ENCODE assay signal across 23 cellular contexts in genomic region chr22:45844949-45845613, GRCh38.
DNase-seq lines count a peak whose midpoint lies in the region; ATAC-seq, FAIRE-seq and TF ChIP-seq lines count a peak whose summit lies in the region.
"Had no signal": no experiment of that assay in that cellular context is flagged by ENCODE, and none has a peak within 500 bp of the region (broad histone marks: within the 10 kb centered on the region; RNA-seq: fewer than 3 reads in every experiment).

No MANE protein-coding gene starts in this region.

- POLR2A ChIA-PET in activated CD4-positive, alpha-beta memory T cell treated with anti-CD3 and anti-CD28 coated beads, Interleukin-2, amount 10 ng/mL, durations not matched to agents 7 days and 5 days (lab: Charles Lee): no interaction called here

- H3K27ac Mint-ChIP-seq in astrocyte (ENCODE audit: unreplicated experiment): peak overlapping the region; percentile 77
- H3K27ac Mint-ChIP-seq in activated CD4-positive, alpha-beta memory T cell treated with anti-CD3 and anti-CD28 coated beads, Interleukin-2, amount 10 ng/mL, durations not matched to agents 7 days and 5 days: no peak overlapping the region
- H3K27ac Mint-ChIP-seq: CD14-positive monocyte; naive thymus-derived CD4-positive, alpha-beta T cell had no signal

- H3K4me1 Mint-ChIP-seq in astrocyte (ENCODE audit: low read depth, unreplicated experiment): peaks cover 44% of the 10 kb centered on the region
- peaks cover 4% of the 10 kb centered on the region for H3K4me1 Mint-ChIP-seq in activated CD4-positive, alpha-beta memory T cell treated with anti-CD3 and anti-CD28 coated beads, Interleukin-2, amount 10 ng/mL, durations not matched to agents 7 days and 5 days

- TF ChIP-seq CTCF in astrocyte (IDR thresholded peaks at IDR 0.05; ENCODE audit: insufficient read depth, low read depth, low read length): no peak
- no peak for TF ChIP-seq CTCF in osteoblast (IDR thresholded peaks at IDR 0.05; ENCODE audit: extremely low read depth, low read depth, low read length)

- H3K36me3 ChIP-seq in astrocyte (ENCODE audit: insufficient read depth, low read length) (peaks cover 9% of the 10 kb centered on the region), iPS-20b (ENCODE audit: insufficient read depth, low read depth, low read length) (peaks cover 6% of the 10 kb centered on the region; the same call in 1 of the 2 replicates), osteoblast (ENCODE audit: insufficient read depth, low read length) (peaks cover 56% of the 10 kb centered on the region)

- CTCF ChIA-PET in activated CD4-positive, alpha-beta memory T cell treated with anti-CD3 and anti-CD28 coated beads, Interleukin-2, amount 10 ng/mL, durations not matched to agents 7 days and 5 days (lab: Charles Lee): interaction anchor here (1.2 to 1.5 kb wide), 2 partner anchors 18 to 523 kb away, joined by 3 to 4 read pairs; no protein-coding TSS in a partner anchor

- FAIRE-seq in astrocyte (lab: Jason Lieb, UNC): no peak
- FAIRE-seq: GM12891 had no signal

- H3K27me3 Mint-ChIP-seq in astrocyte (ENCODE audit: low read depth, unreplicated experiment): no peaks in the 10 kb centered on the region
- H3K27me3 Mint-ChIP-seq in activated CD4-positive, alpha-beta memory T cell treated with anti-CD3 and anti-CD28 coated beads, Interleukin-2, amount 10 ng/mL, durations not matched to agents 7 days and 5 days: no peaks in the 10 kb centered on the region
- H3K27me3 Mint-ChIP-seq: naive thymus-derived CD4-positive, alpha-beta T cell had no signal

- H3K4me1 ChIP-seq in astrocyte (ENCODE audit: insufficient read depth, low read length) (peaks cover 39% of the 10 kb centered on the region), iPS-20b (ENCODE audit: insufficient read depth, low read length) (peaks cover 40% of the 10 kb centered on the region), osteoblast (ENCODE audit: insufficient read depth, low read length) (peaks cover 20% of the 10 kb centered on the region)
- H3K4me1 ChIP-seq: psoas muscle had no signal

- peaks cover 19% of the 10 kb centered on the region for H3K36me3 Mint-ChIP-seq in astrocyte (ENCODE audit: low read depth, unreplicated experiment)
- peaks cover 39% of the 10 kb centered on the region for H3K36me3 Mint-ChIP-seq in activated CD4-positive, alpha-beta memory T cell treated with anti-CD3 and anti-CD28 coated beads, Interleukin-2, amount 10 ng/mL, durations not matched to agents 7 days and 5 days (ENCODE audit: low read depth)

- ATAC-seq in HG02571 (IDR thresholded peaks at IDR 0.05; ENCODE audit: unreplicated experiment): no peak
- ATAC-seq: naive thymus-derived CD4-positive, alpha-beta T cell; psoas muscle had no signal

- peak overlapping the region; percentile 19 for H3K9ac ChIP-seq in astrocyte (ENCODE audit: low read length)
- H3K9ac ChIP-seq in iPS-20b (ENCODE audit: low read depth, low read length): peak overlapping the region; percentile 32; the same call in 1 of the 2 replicates

- H3K27me3 ChIP-seq in astrocyte (ENCODE audit: insufficient read depth, low read length) (no peaks in the 10 kb centered on the region), iPS-20b (ENCODE audit: insufficient read depth, low read length) (no peaks in the 10 kb centered on the region), osteoblast (ENCODE audit: insufficient read depth, low read length) (no peaks in the 10 kb centered on the region)

- H3K79me2 ChIP-seq in astrocyte (ENCODE audit: insufficient read depth, low read length): peaks cover 4% of the 10 kb centered on the region
- H3K79me2 ChIP-seq in osteoblast (ENCODE audit: insufficient read depth, low read length): peaks cover 10% of the 10 kb centered on the region

- no peak overlapping the region for H3K4me3 Mint-ChIP-seq in astrocyte (ENCODE audit: unreplicated experiment)
- H3K4me3 Mint-ChIP-seq in activated CD4-positive, alpha-beta memory T cell treated with anti-CD3 and anti-CD28 coated beads, Interleukin-2, amount 10 ng/mL, durations not matched to agents 7 days and 5 days: no peak overlapping the region
- H3K4me3 Mint-ChIP-seq: CD14-positive monocyte; naive thymus-derived CD4-positive, alpha-beta T cell had no signal

- no peak overlapping the region for H2AFZ ChIP-seq in astrocyte (ENCODE audit: low read depth, low read length)
- H2AFZ ChIP-seq in osteoblast (ENCODE audit: low read length): no peak overlapping the region

- H3K9me3 ChIP-seq in astrocyte (ENCODE audit: insufficient read depth, low read depth, low read length) (no peaks in the 10 kb centered on the region), iPS-20b (ENCODE audit: insufficient read depth, low read depth, low read length) (no peaks in the 10 kb centered on the region), osteoblast (ENCODE audit: low read depth, low read length) (no peaks in the 10 kb centered on the region)
- H3K9me3 ChIP-seq: psoas muscle had no signal

- DNase-seq in COLO829 (ENCODE audit: low spot score) (peak; percentile 82), astrocyte (ENCODE audit: low read depth) (peak; percentile 44), osteoblast (ENCODE audit: insufficient read length, low spot score, missing footprints) (peak; percentile 78), HUDEP-2 (lab: John Stamatoyannopoulos, UW; ENCODE audit: unreplicated experiment in 76 of 76) (no peak)
- DNase-seq in NK-92 treated with Interleukin-12 subunit alpha and Interleukin-12 subunit beta, amount 100 ng/mL, for 24 hours (lab: John Stamatoyannopoulos, UW): no peak
- DNase-seq in activated CD4-positive, alpha-beta memory T cell treated with anti-CD3 and anti-CD28 coated beads, Interleukin-2, amount 10 ng/mL, durations not matched to agents 7 days and 5 days: no peak
- DNase-seq: activated CD4-positive, alpha-beta T cell treated with anti-CD3 and anti-CD28 coated beads, Interleukin-2, amount 50 U/mL, for 4 hours; activated gamma-delta T cell treated with Interleukin-2 at 50 U/mL for 16 hours; DMS 273 treated with DMSO at 0.1 percent for 48 hours; islet precursor cell; Kasumi-1; mammary epithelial cell; naive thymus-derived CD4-positive, alpha-beta T cell; NCI-H1092; NCI-H2081 treated with DMSO at 0.1 percent for 48 hours; NCI-H526 treated with DMSO at 0.1 percent for 48 hours; psoas muscle; SHP77; T-helper 1 cell had no signal

- H3K4me2 ChIP-seq in astrocyte (ENCODE audit: low read length) (peak overlapping the region; percentile 20), osteoblast (ENCODE audit: insufficient read depth, low read length) (no peak overlapping the region)

- H3K4me3 ChIP-seq in astrocyte (ENCODE audit: insufficient read depth, low read depth, low read length) (no peak overlapping the region), iPS-20b (ENCODE audit: low read length) (peak overlapping the region; percentile 65), osteoblast (ENCODE audit: insufficient read depth, low read length) (no peak overlapping the region)
- H3K4me3 ChIP-seq: psoas muscle had no signal

- H4K20me1 ChIP-seq in astrocyte (ENCODE audit: insufficient read depth, low read length) (peaks cover 33% of the 10 kb centered on the region), osteoblast (ENCODE audit: insufficient read depth, low read length) (peaks cover 46% of the 10 kb centered on the region)

- no peaks in the 10 kb centered on the region for H3K9me3 Mint-ChIP-seq in astrocyte (ENCODE audit: unreplicated experiment)
- H3K9me3 Mint-ChIP-seq in activated CD4-positive, alpha-beta memory T cell treated with anti-CD3 and anti-CD28 coated beads, Interleukin-2, amount 10 ng/mL, durations not matched to agents 7 days and 5 days: no peaks in the 10 kb centered on the region

- H3K27ac ChIP-seq in astrocyte (ENCODE audit: low read depth, low read length): peak overlapping the region; percentile 5
- peak overlapping the region; percentile 27 for H3K27ac ChIP-seq in iPS-20b (ENCODE audit: low read length)
- H3K27ac ChIP-seq in osteoblast (ENCODE audit: low read depth, low read length): peak overlapping the region; percentile 7
- H3K27ac ChIP-seq: psoas muscle had no signal

Comparison
In these comparisons a context has a peak if more than half of its experiments do, and no peak if none do; other contexts are left out.
1. DNase-seq: peak in COLO829 (single experiment), astrocyte (single experiment) and osteoblast (single experiment); none in NK-92 treated with Interleukin-12 subunit alpha and Interleukin-12 subunit beta, amount 100 ng/mL, for 24 hours (single experiment), HUDEP-2 (0 of 76) and activated CD4-positive, alpha-beta memory T cell treated with anti-CD3 and anti-CD28 coated beads, Interleukin-2, amount 10 ng/mL, durations not matched to agents 7 days and 5 days (single experiment).
2. Peak in every context shown above with its lines, with median percentiles within 50 percentile points of each other: H3K27ac ChIP-seq.